ENCODE assay signal across 8 cellular contexts in the genomic region with DNA sequence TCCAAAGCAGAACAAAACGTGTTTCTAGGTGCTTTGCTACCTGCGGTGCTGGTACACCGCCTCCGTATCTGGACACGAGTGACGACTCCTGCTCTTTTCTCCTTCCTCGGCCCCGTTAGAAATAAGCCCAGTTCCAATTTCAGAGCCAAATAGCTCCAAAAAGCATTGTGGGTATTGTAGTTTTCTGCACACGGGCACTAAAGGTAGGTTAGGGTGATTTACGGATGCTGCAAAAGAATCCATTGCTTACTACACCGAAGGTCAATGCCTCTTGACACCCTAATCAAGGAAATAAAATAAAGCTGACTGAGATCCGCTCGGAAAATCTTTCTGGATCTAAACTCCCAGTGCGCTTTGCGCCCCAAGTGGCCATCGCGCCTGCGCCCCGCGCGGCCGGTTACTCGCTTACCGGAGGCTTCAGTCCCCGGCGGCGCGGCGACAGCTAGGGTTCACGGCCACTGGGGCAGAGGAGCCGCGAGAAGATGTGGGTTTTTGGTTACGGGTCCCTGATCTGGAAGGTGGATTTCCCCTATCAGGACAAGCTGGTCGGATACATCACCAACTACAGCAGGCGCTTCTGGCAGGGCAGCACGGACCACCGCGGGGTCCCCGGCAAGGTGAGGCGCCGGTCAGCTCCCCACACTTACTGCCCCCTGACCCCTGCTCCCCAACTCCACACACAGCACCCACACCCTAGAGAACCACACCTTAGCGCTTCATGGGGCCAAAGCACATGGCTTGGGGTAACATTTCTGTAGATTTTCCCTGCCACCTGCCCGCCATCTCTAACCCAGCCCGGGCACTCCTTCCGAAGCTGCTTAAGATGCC. TPM values are rescaled to one million over a fixed set of nuclear protein-coding genes. Genes with fewer than 3 reads are reported as not detected.
DNase-seq lines count a peak whose midpoint lies in the region; ATAC-seq and TF ChIP-seq lines count a peak whose summit lies in the region.

A gene (plus strand): TSS at position 400 of the 828 bp plus-strand sequence. CDS start 83 bp downstream, at position 483.

- H3K36me3 ChIP-seq in HUES64 (ENCODE audit: insufficient read depth, low read length) (peaks cover 26% of the 10 kb centered on the region), OCI-LY3 (replicated peaks; ENCODE audit: low read depth, low read length) (peaks cover 7% of the 10 kb centered on the region)

- H3K4me1 ChIP-seq in HUES64 (ENCODE audit: insufficient read depth, low read length) = peaks cover 8% of the 10 kb centered on the region
- peaks cover 14% of the 10 kb centered on the region for H3K4me1 ChIP-seq in OCI-LY3 (ENCODE audit: low read length)
- H3K4me1 ChIP-seq in mononuclear cell (ENCODE audit: insufficient read depth, low read length) = peaks cover 13% of the 10 kb centered on the region

- H4K20me1 ChIP-seq in OCI-LY3 (ENCODE audit: insufficient read depth, low read length) = no peaks in the 10 kb centered on the region

- peak within 1 kb of the TSS; percentile 87 for H3K9ac ChIP-seq in HUES64 (ENCODE audit: low read depth, low read length)
- H3K9ac ChIP-seq in OCI-LY3 (ENCODE audit: low read length) = peak within 1 kb of the TSS; percentile 88

- ATAC-seq in GM21515 (IDR thresholded peaks at IDR 0.05; ENCODE audit: unreplicated experiment) = peak; percentile 93

- H3K27ac ChIP-seq in HUES64 (ENCODE audit: low read depth, low read length) = peak within 1 kb of the TSS; percentile 81
- H3K27ac ChIP-seq in OCI-LY3 (ENCODE audit: low read length) = peak within 1 kb of the TSS; percentile 85

- DNase-seq in DMS 273 treated with DMSO at 0.1 percent for 48 hours (lab: John Stamatoyannopoulos, UW) = peak; percentile 89
- peak; percentile 93 for DNase-seq in activated CD8-positive, alpha-beta memory T cell treated with anti-CD3 and anti-CD28 coated beads, Interleukin-2, amount 50 U/mL, for 48 hours
- peak; percentile 71 for DNase-seq in epidermal melanocyte (ENCODE audit: insufficient read length, low spot score)
- peak; percentile 61 to 65 for DNase-seq in stimulated activated CD8-positive, alpha-beta memory T cell treated with anti-CD3 and anti-CD28 coated beads, Interleukin-4, amount 100 ng/mL, for 1 hour (ENCODE audit: low read depth in 2 of 2, low spot score in 1 of 2)

- WGBS in HUES64 = under 1% methylated on average over 45 of the region's 45 CpGs

- H3K9me3 ChIP-seq in HUES64 (ENCODE audit: insufficient read depth, low read depth, low read length) (no peaks in the 10 kb centered on the region), OCI-LY3 (ENCODE audit: insufficient read depth, low read length) (no peaks in the 10 kb centered on the region), mononuclear cell (ENCODE audit: low read depth, low read length) (no peaks in the 10 kb centered on the region)

- H2AFZ ChIP-seq in OCI-LY3 (ENCODE audit: low read depth, low read length) = peak within 1 kb of the TSS; percentile 67; the same call in 1 of the 2 replicates

- no peaks in the 10 kb centered on the region for H3K27me3 ChIP-seq in HUES64 (ENCODE audit: insufficient read depth, low read length)
- H3K27me3 ChIP-seq in OCI-LY3 (ENCODE audit: low read depth, low read length) = no peaks in the 10 kb centered on the region
- no peaks in the 10 kb centered on the region for H3K27me3 ChIP-seq in mononuclear cell (ENCODE audit: insufficient read depth, low read length)

- H3K4me2 ChIP-seq in OCI-LY3 (ENCODE audit: low read length) = peak within 1 kb of the TSS; percentile 94

- H3K4me3 ChIP-seq in HUES64 (ENCODE audit: low read length) (peak within 1 kb of the TSS; percentile 90), OCI-LY3 (ENCODE audit: low read length) (peak within 1 kb of the TSS; percentile 92), mononuclear cell (ENCODE audit: low read length) (peak within 1 kb of the TSS; percentile 60)

- TF ChIP-seq CTCF in OCI-LY3 (IDR thresholded peaks at IDR 0.05; ENCODE audit: low read depth, low read length) = no peak

- H3K79me2 ChIP-seq in OCI-LY3 (ENCODE audit: low read length) = peaks cover 43% of the 10 kb centered on the region

RNA-seq across cellular contexts. Expression of the gene that starts here (rescaled TPM):
- polyA plus RNA-seq in HUES64 (2013, experiment 1 of 2) = 14.9 TPM
- 15.7 TPM for polyA plus RNA-seq in HUES64 (2013, experiment 2 of 2)
- total RNA-seq in mononuclear cell = 0.52 TPM

Comparison
In these comparisons a context has a peak if more than half of its experiments do, and no peak if none do; other contexts are left out.
1. Peak in every context shown above with its lines: DNase-seq, ATAC-seq, H3K4me3 ChIP-seq and H3K27ac ChIP-seq.